Comparison of ENCODE assay signal across 11 cellular contexts in genomic region chr13:35927554-35927953, GRCh38.
A peak's percentile ranks its signal among the peaks of the same experiment; 100 is the strongest.
DNase-seq lines count a peak whose midpoint lies in the region; ATAC-seq, FAIRE-seq and TF ChIP-seq lines count a peak whose summit lies in the region.
"Had no signal": no experiment of that assay in that cellular context is flagged by ENCODE, and none has a peak within 500 bp of the region (broad histone marks: within the 10 kb centered on the region; RNA-seq: fewer than 3 reads in every experiment).

No MANE protein-coding gene starts in this region.

- peaks cover 44% of the 10 kb centered on the region for H3K4me1 Mint-ChIP-seq in astrocyte (ENCODE audit: low read depth, unreplicated experiment)

- H3K27ac Mint-ChIP-seq in astrocyte (ENCODE audit: unreplicated experiment): peak overlapping the region; percentile 63
- H3K27ac Mint-ChIP-seq: T-helper 1 cell treated with Interleukin-12 subunit alpha and Interleukin-12 subunit beta and Interleukin-4 antibody, amounts not matched to agents 30 μg/mL and 1 μg/mL, for 36 hours had no signal

- H3K4me3 ChIP-seq in HFF-Myc (replicated peaks; ENCODE audit: low read depth, low read length) (no peak overlapping the region), astrocyte (ENCODE audit: insufficient read depth, low read depth, low read length) (no peak overlapping the region), right atrium auricular region (no peak overlapping the region)

- DNase-seq in HFF-Myc (ENCODE audit: extremely low read depth, low read depth): peak; percentile 5
- DNase-seq in astrocyte (ENCODE audit: low read depth): peak; percentile 91
- no peak for DNase-seq in right atrium auricular region (ENCODE audit: low spot score)
- DNase-seq in stromal cell of bone marrow (ENCODE audit: low read depth): peak; percentile 40
- no peak for DNase-seq in NCI-H1930 (lab: John Stamatoyannopoulos, UW)
- DNase-seq in midbrain (lab: John Stamatoyannopoulos, UW): no peak
- DNase-seq: NCI-H1436 treated with DMSO at 0.1 percent for 48 hours had no signal

- H3K36me3 Mint-ChIP-seq in astrocyte (ENCODE audit: low read depth, unreplicated experiment): no peaks in the 10 kb centered on the region

- H3K9me3 ChIP-seq in astrocyte (ENCODE audit: insufficient read depth, low read depth, low read length) (no peaks in the 10 kb centered on the region), right atrium auricular region (no peaks in the 10 kb centered on the region)

- H3K9me3 Mint-ChIP-seq in astrocyte (ENCODE audit: unreplicated experiment): peaks cover 18% of the 10 kb centered on the region

- ATAC-seq in GM21825 (IDR thresholded peaks at IDR 0.05; ENCODE audit: unreplicated experiment): no peak
- ATAC-seq in HG02571 (IDR thresholded peaks at IDR 0.05; ENCODE audit: unreplicated experiment): no peak

- no peak for TF ChIP-seq CTCF in HFF-Myc (IDR thresholded peaks at IDR 0.05; ENCODE audit: low read depth, low read length, missing control alignments)
- TF ChIP-seq CTCF in astrocyte (IDR thresholded peaks at IDR 0.05; ENCODE audit: insufficient read depth, low read depth, low read length): no peak
- no peak for TF ChIP-seq CTCF in right atrium auricular region (IDR thresholded peaks at IDR 0.05)

- no peaks in the 10 kb centered on the region for H3K79me2 ChIP-seq in astrocyte (ENCODE audit: insufficient read depth, low read length)

- H3K27me3 ChIP-seq in astrocyte (ENCODE audit: insufficient read depth, low read length): no peaks in the 10 kb centered on the region
- no peaks in the 10 kb centered on the region for H3K27me3 ChIP-seq in right atrium auricular region

- peak overlapping the region; percentile 8 for H2AFZ ChIP-seq in astrocyte (ENCODE audit: low read depth, low read length)

- peak overlapping the region; percentile 87 for H3K27ac ChIP-seq in astrocyte (ENCODE audit: low read depth, low read length)
- H3K27ac ChIP-seq in right atrium auricular region: peak overlapping the region; percentile 38 to 50

- H3K4me1 ChIP-seq in astrocyte (ENCODE audit: insufficient read depth, low read length) (peaks cover 40% of the 10 kb centered on the region), right atrium auricular region (peaks cover 0 to 30% of the 10 kb centered on the region in 2 donors)

- FAIRE-seq in astrocyte (lab: Jason Lieb, UNC): peak; percentile 26
- FAIRE-seq: G401.6 had no signal

- H3K36me3 ChIP-seq in astrocyte (ENCODE audit: insufficient read depth, low read length) (no peaks in the 10 kb centered on the region), right atrium auricular region (no peaks in the 10 kb centered on the region)

- H3K4me3 Mint-ChIP-seq in astrocyte (ENCODE audit: unreplicated experiment): no peak overlapping the region
- H3K4me3 Mint-ChIP-seq: T-helper 1 cell treated with Interleukin-12 subunit alpha and Interleukin-12 subunit beta and Interleukin-4 antibody, amounts not matched to agents 30 μg/mL and 1 μg/mL, for 36 hours had no signal

- peak overlapping the region; percentile 34 for H3K4me2 ChIP-seq in astrocyte (ENCODE audit: low read length)

- no peaks in the 10 kb centered on the region for H4K20me1 ChIP-seq in astrocyte (ENCODE audit: insufficient read depth, low read length)

- no peaks in the 10 kb centered on the region for H3K27me3 Mint-ChIP-seq in astrocyte (ENCODE audit: low read depth, unreplicated experiment)

- peak overlapping the region; percentile 59 for H3K9ac ChIP-seq in astrocyte (ENCODE audit: low read length)

Comparison
In these comparisons a context has a peak if more than half of its experiments do, and no peak if none do; other contexts are left out.
1. DNase-seq: peak in HFF-Myc (single experiment), astrocyte (single experiment) and stromal cell of bone marrow (single experiment); none in right atrium auricular region (single experiment), NCI-H1930 (0 of 2) and midbrain (single experiment).